Comparison of ENCODE assay signal across 10 cellular contexts in the genomic region with DNA sequence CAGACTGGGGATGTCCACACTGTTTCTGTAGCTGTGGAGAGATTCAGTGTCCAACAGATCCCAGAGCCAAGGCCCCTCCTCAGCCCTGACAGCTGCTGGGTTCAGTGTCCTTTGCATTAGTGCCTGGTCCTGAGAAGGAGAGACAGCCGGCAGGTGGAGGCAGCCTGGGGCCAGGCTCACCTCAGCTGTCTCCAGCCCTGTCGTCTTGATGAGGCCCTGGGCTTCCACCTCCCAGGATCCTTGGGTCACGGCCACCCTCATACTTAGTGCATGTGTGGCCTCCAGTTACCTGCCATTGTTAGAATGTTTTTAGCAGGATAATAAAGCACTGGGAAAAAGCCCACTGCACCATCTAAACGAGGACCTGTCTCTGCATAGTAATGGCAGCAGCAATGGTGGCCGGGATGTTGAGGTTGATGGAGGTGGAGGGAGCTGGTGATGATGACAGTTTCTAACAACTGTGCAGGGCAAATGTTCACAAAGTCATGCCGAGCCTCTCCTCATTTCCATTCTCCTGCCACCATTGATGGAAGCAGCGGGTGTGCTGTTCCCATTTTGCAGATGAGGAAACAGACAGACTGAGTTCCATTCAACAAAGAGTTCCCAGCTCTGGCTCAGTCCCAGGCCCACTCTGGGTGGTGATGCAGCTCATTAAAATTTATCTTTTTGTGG. TPM values are rescaled to one million over a fixed set of nuclear protein-coding genes. Genes with fewer than 3 reads are reported as not detected.
DNase-seq lines count a peak whose midpoint lies in the region; ATAC-seq, FAIRE-seq and TF ChIP-seq lines count a peak whose summit lies in the region.
"Had no signal": no experiment of that assay in that cellular context is flagged by ENCODE, and none has a peak within 500 bp of the region (broad histone marks: within the 10 kb centered on the region; RNA-seq: fewer than 3 reads in every experiment).

No MANE protein-coding gene starts in this region.

- TF ChIP-seq CTCF in cardiac muscle cell (IDR thresholded peaks at IDR 0.05; ENCODE audit: low read depth, low read length) (no peak), activated B cell treated with CpG ODN at 0.5 μM for 24 hours (IDR thresholded peaks at IDR 0.05) (no peak), glutamatergic neuron (IDR thresholded peaks at IDR 0.05; ENCODE audit: partially characterized antibody, unreplicated experiment) (no peak), tibial artery (IDR thresholded peaks at IDR 0.05) (no peak), pancreas (IDR thresholded peaks at IDR 0.05) (no peak)

- H3K4me3 Mint-ChIP-seq in activated B cell treated with CpG ODN at 0.5 μM for 24 hours (peak overlapping the region; percentile 80), glutamatergic neuron (ENCODE audit: unreplicated experiment) (peak overlapping the region; percentile 4)

- 83 to 86% methylated on average over 7 of the region's 7 CpGs for WGBS in pancreas, 2 donors

- H3K4me1 Mint-ChIP-seq in activated B cell treated with CpG ODN at 0.5 μM for 24 hours (peaks cover 95% of the 10 kb centered on the region), glutamatergic neuron (ENCODE audit: low read depth, unreplicated experiment) (peaks cover 52% of the 10 kb centered on the region)

- H3K27me3 ChIP-seq in cardiac muscle cell (no peaks in the 10 kb centered on the region), tibial artery (no peaks in the 10 kb centered on the region), pancreas (no peaks in the 10 kb centered on the region)

- intact Hi-C loops in Right ventricle myocardium inferior (cut with DNase I) = loop anchor here (5.0 kb wide), 1 partner anchor 39 kb away; a partner anchor contains a TSS
- intact Hi-C loops in activated B cell treated with CpG ODN at 0.5 μM for 24 hours (cut with micrococcal nuclease) = loop anchor here (1.0 to 5.0 kb wide), 8 partner anchors 9 to 1281 kb away; a partner anchor contains a TSS
- intact Hi-C loops in tibial artery (cut with DNase I; ENCODE audit: low total_unique reads) = no loop called here
- intact Hi-C loops in pancreas (cut with DNase I) = no loop called here

- ATAC-seq in Right ventricle myocardium inferior = no peak
- ATAC-seq in activated B cell treated with CpG ODN at 0.5 μM for 24 hours (ENCODE audit: low read depth) = no peak
- no peak for ATAC-seq in pancreas

- H3K4me3 ChIP-seq in cardiac muscle cell (no peak overlapping the region), tibial artery (no peak overlapping the region), pancreas (no peak overlapping the region)

- POLR2A ChIA-PET in activated B cell treated with CpG ODN at 0.5 μM for 24 hours (lab: Charles Lee) = interaction anchor here (1.0 to 7.2 kb wide), 7 partner anchors 11 to 42 kb away, joined by 3 to 133 read pairs (median 6); no protein-coding TSS in a partner anchor

- H3K9me3 Mint-ChIP-seq in activated B cell treated with CpG ODN at 0.5 μM for 24 hours = no peaks in the 10 kb centered on the region
- H3K9me3 Mint-ChIP-seq in glutamatergic neuron (ENCODE audit: unreplicated experiment) = peaks cover 18% of the 10 kb centered on the region

- H3K27ac ChIP-seq in cardiac muscle cell = peak overlapping the region; percentile 95
- peak overlapping the region; percentile 48 to 52 for H3K27ac ChIP-seq in tibial artery
- H3K27ac ChIP-seq in pancreas = peak overlapping the region in 2 of 4 donors; percentile 40 to 72

- H3K36me3 ChIP-seq in cardiac muscle cell (no peaks in the 10 kb centered on the region), tibial artery (peaks cover 19 to 22% (median 20%) of the 10 kb centered on the region in 3 donors), pancreas (no peaks in the 10 kb centered on the region)

- H3K27me3 Mint-ChIP-seq in activated B cell treated with CpG ODN at 0.5 μM for 24 hours (no peaks in the 10 kb centered on the region), glutamatergic neuron (ENCODE audit: unreplicated experiment) (peaks cover 20% of the 10 kb centered on the region)

- H3K36me3 Mint-ChIP-seq in activated B cell treated with CpG ODN at 0.5 μM for 24 hours (ENCODE audit: low read depth) (no peaks in the 10 kb centered on the region), glutamatergic neuron (ENCODE audit: unreplicated experiment) (no peaks in the 10 kb centered on the region)

- no peak for FAIRE-seq in pancreas (lab: Jason Lieb, UNC)
- FAIRE-seq: endometrium had no signal

- H3K9me3 ChIP-seq in cardiac muscle cell (ENCODE audit: low read depth) = no peaks in the 10 kb centered on the region
- H3K9me3 ChIP-seq in tibial artery = no peaks in the 10 kb centered on the region
- no peaks in the 10 kb centered on the region for H3K9me3 ChIP-seq in pancreas

- CTCF ChIA-PET in activated B cell treated with CpG ODN at 0.5 μM for 24 hours (lab: Charles Lee) = interaction anchor here (2.3 to 12.0 kb wide), 3 partner anchors 10 to 20 kb away, joined by 10 to 126 read pairs (median 34); no protein-coding TSS in a partner anchor

- DNase-seq in cardiac muscle cell (ENCODE audit: low read depth in 1 of 2, low spot score in 1 of 2) (no peak), Right ventricle myocardium inferior (ENCODE audit: missing footprints) (no peak), activated B cell treated with CpG ODN at 0.5 μM for 24 hours (no peak), glutamatergic neuron (no peak), tibial artery (no peak), pancreas (no peak), NCI-H2081 (lab: John Stamatoyannopoulos, UW) (no peak)
- no peak for DNase-seq in activated CD8-positive, alpha-beta memory T cell treated with anti-CD3 and anti-CD28 coated beads, Interleukin-2, amount 50 U/mL, for 48 hours

- H3K27ac Mint-ChIP-seq in activated B cell treated with CpG ODN at 0.5 μM for 24 hours (peak overlapping the region; percentile 93), glutamatergic neuron (ENCODE audit: unreplicated experiment) (peak overlapping the region; percentile 79)

- H3K4me1 ChIP-seq in cardiac muscle cell (ENCODE audit: low read depth) (peaks cover 59% of the 10 kb centered on the region), tibial artery (peaks cover 0 to 50% (median 17%) of the 10 kb centered on the region in 4 donors), pancreas (peaks cover 0 to 5% (median 0%) of the 10 kb centered on the region in 3 donors)

RNA-seq across cellular contexts. Expression of a gene that starts 17.7 kb away (rescaled TPM):
- total RNA-seq in cardiac muscle cell (208 and 240 TPM in 2 replicates), Right ventricle myocardium inferior (294 TPM), activated B cell treated with CpG ODN at 0.5 μM for 24 hours (2.7 and 3.1 TPM in 2 replicates), glutamatergic neuron (ENCODE audit: unreplicated experiment) (16.6 TPM), pancreas (under 1 TPM; 0.09 to 0.53 (median 0.26) TPM)
- polyA plus RNA-seq in cardiac muscle cell (165 and 191 TPM in 2 replicates), pancreas (1 to 10 TPM; 1.3 to 1.4 TPM)

RNA-seq across cellular contexts. Expression of a gene that starts 31.6 kb away (rescaled TPM):
- total RNA-seq in cardiac muscle cell (not detected in 2 replicates), Right ventricle myocardium inferior (not detected), activated B cell treated with CpG ODN at 0.5 μM for 24 hours (not detected in 2 replicates), glutamatergic neuron (ENCODE audit: unreplicated experiment) (not detected), pancreas (not detected)
- polyA plus RNA-seq in cardiac muscle cell (0.16 TPM in 1 of 2 replicates, not detected in the other), pancreas (not detected)
- total RNA-seq: left lobe of liver had no signal

RNA-seq across cellular contexts. Expression of a gene that starts 38.4 kb away (rescaled TPM):
- total RNA-seq in cardiac muscle cell = not detected in 2 replicates
- polyA plus RNA-seq in cardiac muscle cell = 0.21 TPM in 1 of 2 replicates, not detected in the other
- 0.84 TPM for total RNA-seq in Right ventricle myocardium inferior
- not detected in 2 replicates for total RNA-seq in activated B cell treated with CpG ODN at 0.5 μM for 24 hours
- not detected for total RNA-seq in glutamatergic neuron (ENCODE audit: unreplicated experiment)
- total RNA-seq in pancreas = not detected
- polyA plus RNA-seq in pancreas = not detected
- total RNA-seq: left lobe of liver had no signal

Comparison
In these comparisons a context has a peak if more than half of its experiments do, and no peak if none do; other contexts are left out.
1. RNA of a gene that starts 17.7 kb away (total RNA-seq): 294 TPM in Right ventricle myocardium inferior (single experiment) and 208 to 240 TPM in cardiac muscle cell; 16.6 TPM in glutamatergic neuron (single experiment), 2.7 to 3.1 TPM in activated B cell treated with CpG ODN at 0.5 μM for 24 hours and 0.09 to 0.53 TPM in pancreas; every median in the first group is over 10 times any median in the second.
2. intact Hi-C loops: an anchor here in Right ventricle myocardium inferior (5.0 kb wide) and activated B cell treated with CpG ODN at 0.5 μM for 24 hours (1.0 to 5.0 kb wide); none called in tibial artery and pancreas.